In genomic region chr3:194080473-194080872, GRCh38 we compare ENCODE assay signal across 12 cellular contexts.
"Had no signal": no experiment of that assay in that cellular context is flagged by ENCODE, and none has a peak within 500 bp of the region (broad histone marks: within the 10 kb centered on the region; RNA-seq: fewer than 3 reads in every experiment).

No MANE protein-coding gene starts in this region.

- H3K36me3 Mint-ChIP-seq: memory B cell; natural killer cell treated with Interleukin-12 subunit alpha and Interleukin-12 subunit beta and Interleukin-15 and Interleukin-18, amount 100 ng/mL, for 72 hours had no signal

- H3K4me3 Mint-ChIP-seq: activated CD4-positive, alpha-beta T cell treated with anti-CD3 and anti-CD28 coated beads, Interleukin-2, amount 10 ng/mL, durations not matched to agents 7 days and 5 days; activated naive CD8-positive, alpha-beta T cell treated with anti-CD3 and anti-CD28 coated beads, Interleukin-2, amount 50 U/mL, for 24 hours; activated T-helper 1 cell treated with anti-CD3 and anti-CD28 coated beads, Interleukin-12 subunit alpha, Interleukin-12 subunit beta, Interleukin-2, Interleukin-4 antibody, amounts not matched to agents 30 ng/mL and 10 ng/mL and 1 ng/mL, durations not matched to agents 14 hours and 24 hours and 36 hours; memory B cell; natural killer cell treated with Interleukin-12 subunit alpha and Interleukin-12 subunit beta and Interleukin-15 and Interleukin-18, amount 100 ng/mL, for 72 hours; stimulated activated naive CD8-positive, alpha-beta T cell treated with anti-CD3 and anti-CD28 coated beads, Interleukin-15, Interleukin-2, amounts not matched to agents 100 ng/mL and 50 ng/mL, for 24 hours had no signal

- DNase-seq: activated CD4-positive, alpha-beta T cell treated with anti-CD3 and anti-CD28 coated beads, Interleukin-2, amount 10 ng/mL, durations not matched to agents 7 days and 5 days; activated CD4-positive, CD25-positive, alpha-beta regulatory T cell; activated naive CD4-positive, alpha-beta T cell treated with Interleukin-2 at 50 U/mL for 16 hours; activated naive CD8-positive, alpha-beta T cell treated with anti-CD3 and anti-CD28 coated beads, Interleukin-2, amount 50 U/mL, for 24 hours; hippocampal formation; left ventricle myocardium superior; psoas muscle had no signal

- H3K9me3 Mint-ChIP-seq: activated CD4-positive, alpha-beta T cell treated with anti-CD3 and anti-CD28 coated beads, Interleukin-2, amount 10 ng/mL, durations not matched to agents 7 days and 5 days; activated naive CD8-positive, alpha-beta T cell treated with anti-CD3 and anti-CD28 coated beads, Interleukin-2, amount 50 U/mL, for 24 hours; activated T-helper 1 cell treated with anti-CD3 and anti-CD28 coated beads, Interleukin-12 subunit alpha, Interleukin-12 subunit beta, Interleukin-2, Interleukin-4 antibody, amounts not matched to agents 30 ng/mL and 10 ng/mL and 1 ng/mL, durations not matched to agents 14 hours and 24 hours and 36 hours; memory B cell; natural killer cell treated with Interleukin-12 subunit alpha and Interleukin-12 subunit beta and Interleukin-15 and Interleukin-18, amount 100 ng/mL, for 72 hours; stimulated activated naive CD8-positive, alpha-beta T cell treated with anti-CD3 and anti-CD28 coated beads, Interleukin-15, Interleukin-2, amounts not matched to agents 100 ng/mL and 50 ng/mL, for 24 hours had no signal

- H3K4me3 ChIP-seq: psoas muscle had no signal

- ATAC-seq: left ventricle myocardium superior; natural killer cell treated with Interleukin-12 subunit alpha and Interleukin-12 subunit beta and Interleukin-15 and Interleukin-18, amount 100 ng/mL, for 72 hours; sciatic nerve had no signal

- H3K27ac Mint-ChIP-seq: activated CD4-positive, alpha-beta T cell treated with anti-CD3 and anti-CD28 coated beads, Interleukin-2, amount 10 ng/mL, durations not matched to agents 7 days and 5 days; activated naive CD8-positive, alpha-beta T cell treated with anti-CD3 and anti-CD28 coated beads, Interleukin-2, amount 50 U/mL, for 24 hours; activated T-helper 1 cell treated with anti-CD3 and anti-CD28 coated beads, Interleukin-12 subunit alpha, Interleukin-12 subunit beta, Interleukin-2, Interleukin-4 antibody, amounts not matched to agents 30 ng/mL and 10 ng/mL and 1 ng/mL, durations not matched to agents 14 hours and 24 hours and 36 hours; memory B cell; natural killer cell treated with Interleukin-12 subunit alpha and Interleukin-12 subunit beta and Interleukin-15 and Interleukin-18, amount 100 ng/mL, for 72 hours; stimulated activated naive CD8-positive, alpha-beta T cell treated with anti-CD3 and anti-CD28 coated beads, Interleukin-15, Interleukin-2, amounts not matched to agents 100 ng/mL and 50 ng/mL, for 24 hours had no signal

- H3K27ac ChIP-seq: psoas muscle had no signal

- H3K9me3 ChIP-seq: psoas muscle had no signal
